Comparison of ENCODE assay signal across 13 cellular contexts in genomic region chr4:5784960-5785611, GRCh38.
DNase-seq lines count a peak whose midpoint lies in the region; ATAC-seq, FAIRE-seq and TF ChIP-seq lines count a peak whose summit lies in the region.
"Had no signal": no experiment of that assay in that cellular context is flagged by ENCODE, and none has a peak within 500 bp of the region (broad histone marks: within the 10 kb centered on the region; RNA-seq: fewer than 3 reads in every experiment).

No MANE protein-coding gene starts in this region.

- TF ChIP-seq RAD21 in HepG2 (CRISPR knock-in tag; IDR thresholded peaks at IDR 0.05) = no peak

- no peak overlapping the region for H3K4me3 ChIP-seq in left ventricle myocardium inferior
- no peak overlapping the region for H3K4me3 ChIP-seq in thoracic aorta
- H3K4me3 ChIP-seq in HepG2 (replicated peaks in 1 of 3; ENCODE audit: insufficient read depth in 1 of 3, low read depth in 2 of 3, low read length in 3 of 3) = no peak overlapping the region
- H3K4me3 ChIP-seq: hepatocyte had no signal

- H3K27ac ChIP-seq in left ventricle myocardium inferior (replicated peaks) = peak overlapping the region; percentile 66
- peak overlapping the region; percentile 36 to 39 for H3K27ac ChIP-seq in thoracic aorta
- H3K27ac ChIP-seq in HepG2 (ENCODE audit: extremely low read length, insufficient read depth, low read length) = no peak overlapping the region
- H3K27ac ChIP-seq: 22Rv1 had no signal

- H3K4me1 ChIP-seq in left ventricle myocardium inferior = peaks cover 7% of the 10 kb centered on the region
- peaks cover 0 to 17% of the 10 kb centered on the region in 2 donors for H3K4me1 ChIP-seq in thoracic aorta (ENCODE audit: control insufficient read depth in 1 of 2, low read depth in 2 of 2)
- H3K4me1 ChIP-seq in HepG2 (ENCODE audit: insufficient read depth, low read length) = no peaks in the 10 kb centered on the region

- 97% methylated on average over 9 of the region's 9 CpGs for WGBS in HepG2 (ENCODE audit: low lambda C conversion rate)

- no peaks in the 10 kb centered on the region for H4K20me1 ChIP-seq in HepG2 (ENCODE audit: insufficient read depth, low read length)

- FAIRE-seq in H54 (lab: Jason Lieb, UNC) (no peak), HepG2 (lab: Jason Lieb, UNC) (no peak)

- DNase-seq in NCI-H524 (lab: John Stamatoyannopoulos, UW) (peak; percentile 7 to 56), NCI-H524 treated with DMSO at 0.1 percent for 48 hours (lab: John Stamatoyannopoulos, UW) (no peak), epidermal melanocyte (ENCODE audit: insufficient read length, low spot score) (peak; percentile 68), left ventricle myocardium inferior (no peak), thoracic aorta (ENCODE audit: low spot score) (no peak), H54 (ENCODE audit: insufficient read length, low spot score) (no peak), HepG2 (ENCODE audit: low spot score) (no peak)
- DNase-seq: activated T-cell treated with anti-CD3 and anti-CD28 coated beads, Interleukin-2, amount 50 U/mL, for 48 hours; effector memory CD4-positive, alpha-beta T cell; substantia nigra had no signal

- POLR2A ChIA-PET in HepG2 (lab: Yijun Ruan, JAX) = no interaction called here

- H3K36me3 ChIP-seq in left ventricle myocardium inferior (peaks cover 10% of the 10 kb centered on the region), thoracic aorta (peaks cover 19% of the 10 kb centered on the region), HepG2 (replicated peaks in 1 of 2; ENCODE audit: control insufficient read depth in 1 of 2, insufficient read depth in 2 of 2, low read length in 2 of 2) (peaks cover 17 to 40% of the 10 kb centered on the region in 2 experiments)

- no peak overlapping the region for H3K9ac ChIP-seq in HepG2 (ENCODE audit: insufficient read depth, low read depth, low read length)

- in situ Hi-C loops in HepG2 (cut with HindIII; ENCODE audit: extremely low pct_ligation_motif_present, low pct_unique_long_range_greater_than_20kb) = no loop called here

- TF ChIP-seq CTCF in left ventricle myocardium inferior (IDR thresholded peaks at IDR 0.05; ENCODE audit: borderline replicate concordance) (no peak), thoracic aorta (IDR thresholded peaks at IDR 0.05) (no peak), HepG2 (CRISPR knock-in tag; IDR thresholded peaks at IDR 0.05) (no peak)

- CTCF ChIA-PET in HepG2 (lab: Yijun Ruan, JAX; ENCODE audit: low intra/inter-chr PET ratio, low total read pairs) = no interaction called here

- H3K79me2 ChIP-seq in HepG2 (ENCODE audit: insufficient read depth, low read length) = no peaks in the 10 kb centered on the region
- H3K79me2 ChIP-seq: hepatocyte had no signal

- TF ChIP-seq POLR2A in H54 (IDR thresholded peaks at IDR 0.05; ENCODE audit: low read depth, low read length) = no peak
- no peak for TF ChIP-seq POLR2A in HepG2 (IDR thresholded peaks at IDR 0.05; ENCODE audit: insufficient read depth in 1 of 2, low read depth in 2 of 2, low read length in 2 of 2)

- no peaks in the 10 kb centered on the region for H3K27me3 ChIP-seq in left ventricle myocardium inferior (ENCODE audit: low read depth)
- no peaks in the 10 kb centered on the region for H3K27me3 ChIP-seq in thoracic aorta (replicated peaks; ENCODE audit: insufficient read depth)
- no peaks in the 10 kb centered on the region; a peak in 1 of 5 replicates for H3K27me3 ChIP-seq in HepG2 (ENCODE audit: control insufficient read depth in 1 of 2, insufficient read depth in 2 of 2, low read length in 2 of 2)
- H3K27me3 ChIP-seq: hepatocyte had no signal

- no peak overlapping the region for H2AFZ ChIP-seq in HepG2 (ENCODE audit: low read length)
- H2AFZ ChIP-seq: hepatocyte had no signal

- no peak for ATAC-seq in thoracic aorta (ENCODE audit: insufficient number of reproducible peaks, low FRiP score, low read depth)
- ATAC-seq in GM21390 (IDR thresholded peaks at IDR 0.05; ENCODE audit: unreplicated experiment) = no peak
- no peak for ATAC-seq in HepG2

- intact Hi-C loops in left ventricle myocardium inferior (cut with micrococcal nuclease) (no loop called here), HepG2 (cut with micrococcal nuclease; ENCODE audit: unreplicated experiment) (no loop called here)

- TF ChIP-seq EP300 in HepG2 (IDR thresholded peaks at IDR 0.05; ENCODE audit: low read depth in 2 of 2, low read length in 2 of 2) (no peak), HepG2 (CRISPR knock-in tag; IDR thresholded peaks at IDR 0.05; ENCODE audit: borderline replicate concordance) (no peak)

- H3K9me3 ChIP-seq in left ventricle myocardium inferior (replicated peaks) (no peaks in the 10 kb centered on the region), thoracic aorta (no peaks in the 10 kb centered on the region), HepG2 (ENCODE audit: low read length) (no peaks in the 10 kb centered on the region)

- no peak overlapping the region for H3K4me2 ChIP-seq in HepG2 (ENCODE audit: low read depth, low read length)
- H3K4me2 ChIP-seq: hepatocyte had no signal

- no TSS peak for BruUV-seq in HepG2 (replicated peaks; lab: Mats Ljungman, UMichigan)

TF ChIP-seq in HepG2, 621 proteins besides CTCF, POLR2A, EP300 and RAD21:
- TF ChIP-seq HDAC1 (CRISPR knock-in tag; IDR thresholded peaks at IDR 0.05) (no peak), REL (CRISPR knock-in tag; conservative IDR thresholded peaks at IDR 0.05) (no peak), SOX13 (IDR thresholded peaks at IDR 0.05) (no peak), SOX13 (CRISPR knock-in tag; conservative IDR thresholded peaks at IDR 0.05 in 1 of 2, IDR thresholded peaks at IDR 0.05 in 1 of 2) (no peak), ZNF143 (CRISPR knock-in tag; IDR thresholded peaks at IDR 0.05) (no peak), GATA4 (IDR thresholded peaks at IDR 0.05; ENCODE audit: borderline replicate concordance, low read depth) (no peak)

Comparison
In these comparisons a context has a peak if more than half of its experiments do, and no peak if none do; other contexts are left out.
1. DNase-seq: peak in NCI-H524 (2 of 2) and epidermal melanocyte (single experiment); none in NCI-H524 treated with DMSO at 0.1 percent for 48 hours (single experiment), left ventricle myocardium inferior (single experiment), thoracic aorta (single experiment), H54 (single experiment) and HepG2 (single experiment).